In genomic region chr7:101772508-101773306, GRCh38 we compare ENCODE assay signal across 16 cellular contexts.
"Had no signal": no experiment of that assay in that cellular context is flagged by ENCODE, and none has a peak within 500 bp of the region (broad histone marks: within the 10 kb centered on the region; RNA-seq: fewer than 3 reads in every experiment).

No MANE protein-coding gene starts in this region.

- H3K27me3 ChIP-seq: ascending aorta, right atrium auricular region, vagina had no signal

- DNase-seq: activated CD4-positive, alpha-beta T cell treated with anti-CD3 and anti-CD28 coated beads, Interleukin-2, amount 10 ng/mL, durations not matched to agents 7 days and 5 days; activated naive CD4-positive, alpha-beta T cell treated with anti-CD3 and anti-CD28 coated beads for 36 hours; activated naive CD8-positive, alpha-beta T cell treated with anti-CD3 and anti-CD28 coated beads, Interleukin-2, amount 50 U/mL, for 24 hours; dorsolateral prefrontal cortex; erythroblast; left colon; lower lobe of right lung; stimulated activated CD4-positive, alpha-beta T cell treated with anti-CD3 and anti-CD28 coated beads, Interleukin-15, amount 100 ng/mL, for 24 hours; stimulated activated CD4-positive, alpha-beta T cell treated with anti-CD3 and anti-CD28 coated beads, Interleukin-4, amount 100 ng/mL, for 1 hour; stimulated activated naive B cell treated with anti-CD40 and anti-IgM and Interleukin-4, amounts not matched to agents 10 μg/mL and 1 μg/mL and 100 μg/mL, for 72 hours; substantia nigra had no signal

- H3K4me1 ChIP-seq: ascending aorta, lower lobe of right lung, right atrium auricular region, tibial nerve, vagina had no signal

- H3K36me3 ChIP-seq: ascending aorta, lower lobe of right lung, right atrium auricular region, tibial nerve, vagina had no signal

- H3K4me3 ChIP-seq: ascending aorta, dorsolateral prefrontal cortex, lower lobe of right lung, right atrium auricular region, skin epidermis, tibial nerve, vagina had no signal

- H3K9me3 ChIP-seq: ascending aorta, lower lobe of right lung, right atrium auricular region, tibial nerve, vagina had no signal

- H3K27ac ChIP-seq: ascending aorta, dorsolateral prefrontal cortex, lower lobe of right lung, right atrium auricular region, skin epidermis, tibial nerve, vagina had no signal
